In genomic region chr21:38937286-38937790, GRCh38 we compare ENCODE assay signal across 1 cellular context.
TF ChIP-seq lines count a peak whose summit lies in the region.

No MANE protein-coding gene starts in this region.

TF ChIP-seq in H1, 55 proteins besides CTCF, POLR2A, EP300 and RAD21 (continued from another document):
- no peak for TF ChIP-seq ATF3 (IDR thresholded peaks at IDR 0.05; ENCODE audit: insufficient read depth, low read depth, low read length)
- TF ChIP-seq ASH2L (IDR thresholded peaks at IDR 0.05; ENCODE audit: low read length): no peak
- TF ChIP-seq TBP (IDR thresholded peaks at IDR 0.05; ENCODE audit: low read depth, low read length): no peak
- no peak for TF ChIP-seq CREB1 (IDR thresholded peaks at IDR 0.05)
- TF ChIP-seq ZNF274 (IDR thresholded peaks at IDR 0.05; ENCODE audit: borderline replicate concordance, extremely low read depth, low read length): no peak
- TF ChIP-seq SIRT6 (IDR thresholded peaks at IDR 0.05; ENCODE audit: low read length): no peak
- no peak for TF ChIP-seq HDAC6 (IDR thresholded peaks at IDR 0.05; ENCODE audit: low read depth, low read length)
- no peak for TF ChIP-seq FOSL1 (IDR thresholded peaks at IDR 0.05; ENCODE audit: insufficient read depth, low read depth, low read length)
- no peak for TF ChIP-seq ATF2 (IDR thresholded peaks at IDR 0.05; ENCODE audit: low read length)
- TF ChIP-seq PHF8 (conservative IDR thresholded peaks at IDR 0.05; ENCODE audit: low read depth, low read length): no peak
